32 cellular contexts compared by ENCODE assay signal in the genomic region with DNA sequence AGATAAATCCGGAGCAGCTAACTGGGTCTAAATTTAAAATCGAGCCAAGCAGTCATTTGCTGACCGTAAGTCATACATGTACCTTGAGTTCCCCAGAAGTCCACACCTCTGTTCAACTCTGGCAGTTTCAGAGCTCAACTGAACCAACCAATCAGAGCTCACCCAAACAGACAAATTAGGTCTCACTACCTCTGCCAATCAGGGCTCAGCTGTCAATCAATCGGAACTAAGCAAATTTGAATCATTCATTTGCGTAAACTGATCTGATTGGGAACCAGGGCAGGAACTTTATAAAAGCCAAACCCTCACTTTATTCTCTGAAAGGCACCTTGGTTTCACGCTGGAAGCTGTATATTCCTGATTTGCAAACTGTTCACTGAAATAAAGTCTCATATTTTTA. TPM values are rescaled to one million over a fixed set of nuclear protein-coding genes. Genes with fewer than 3 reads are reported as not detected.
"Had no signal": no experiment of that assay in that cellular context is flagged by ENCODE, and none has a peak within 500 bp of the region (broad histone marks: within the 10 kb centered on the region; RNA-seq: fewer than 3 reads in every experiment).

No MANE protein-coding gene starts in this region.

- ATAC-seq: mucosa of descending colon; naive thymus-derived CD4-positive, alpha-beta T cell; natural killer cell treated with Interleukin-12 subunit alpha and Interleukin-12 subunit beta and Interleukin-15 and Interleukin-18, amount 100 ng/mL, for 72 hours; sciatic nerve; stimulated activated naive B cell treated with anti-CD40 and anti-IgM and Interleukin-4, amounts not matched to agents 10 μg/mL and 1 μg/mL and 100 μg/mL, for 72 hours; stimulated activated naive CD8-positive, alpha-beta T cell treated with anti-CD3 and anti-CD28 coated beads, Interleukin-15, Interleukin-2, amounts not matched to agents 100 U/mL and 50 U/mL, for 24 hours; upper lobe of right lung had no signal

- H3K4me3 ChIP-seq: hepatocyte, left ventricle myocardium inferior, lung, mucosa of descending colon, ovary, right atrium auricular region, skin epidermis, stomach, suprapubic skin, thoracic aorta, tibial artery, upper lobe of right lung had no signal

- H3K9me3 ChIP-seq: left ventricle myocardium inferior, mucosa of descending colon, ovary, right atrium auricular region, stomach, suprapubic skin, thoracic aorta, tibial artery, upper lobe of right lung had no signal

- H3K36me3 ChIP-seq: left ventricle myocardium inferior, ovary, right atrium auricular region, stomach, suprapubic skin, thoracic aorta, tibial artery, upper lobe of right lung had no signal

- H3K27me3 ChIP-seq: hepatocyte, ovary, right atrium auricular region, stomach, suprapubic skin, tibial artery, upper lobe of right lung had no signal

- H2AFZ ChIP-seq: hepatocyte had no signal

- DNase-seq: islet precursor cell; left ventricle myocardium inferior; midbrain; mucosa of descending colon; naive thymus-derived CD4-positive, alpha-beta T cell; ovary; stimulated activated CD4-positive, alpha-beta T cell treated with anti-CD3 and anti-CD28 coated beads, Interleukin-12 subunit alpha, Interleukin-12 subunit beta, amount 100 ng/mL, for 4 hours; stimulated activated CD4-positive, alpha-beta T cell treated with anti-CD3 and anti-CD28 coated beads, Interleukin-15, amount 100 ng/mL, for 24 hours; stimulated activated CD4-positive, alpha-beta T cell treated with anti-CD3 and anti-CD28 coated beads, Interleukin-2, amount 100 ng/mL, for 24 hours; stimulated activated CD4-positive, alpha-beta T cell treated with anti-CD3 and anti-CD28 coated beads, Interleukin-4, amount 100 ng/mL, for 1 hour; stimulated activated naive B cell treated with anti-CD40 and anti-IgM and Interleukin-4, amounts not matched to agents 10 μg/mL and 1 μg/mL and 100 μg/mL, for 72 hours; stimulated activated naive CD8-positive, alpha-beta T cell treated with anti-CD3 and anti-CD28 coated beads, Interleukin-15, Interleukin-2, amounts not matched to agents 100 U/mL and 50 U/mL, for 24 hours; stomach; tibial artery; trophoblast cell; upper lobe of right lung had no signal

- H3K27ac ChIP-seq: hepatocyte, left ventricle myocardium inferior, ovary, right atrium auricular region, skin epidermis, stomach, suprapubic skin, thoracic aorta, tibial artery, upper lobe of right lung had no signal

- H3K79me2 ChIP-seq: hepatocyte had no signal

- H3K4me2 ChIP-seq: hepatocyte had no signal

RNA-seq across cellular contexts. Expression of a gene that starts 45.2 kb away (rescaled TPM):
- total RNA-seq: hepatocyte; kidney epithelial cell; lower leg skin; mesenteric fat pad; mucosa of descending colon; naive thymus-derived CD4-positive, alpha-beta T cell; natural killer cell treated with Interleukin-12 subunit alpha and Interleukin-12 subunit beta and Interleukin-15 and Interleukin-18, amount 100 ng/mL, for 72 hours; omental fat pad; ovary; progenitor cell of endocrine pancreas; pulmonary artery endothelial cell; renal cortical epithelial cell; sciatic nerve; stomach; suprapubic skin; thoracic aorta; upper lobe of right lung had no signal
- polyA plus RNA-seq: hepatocyte; lung; naive thymus-derived CD4-positive, alpha-beta T cell; neural cell; ovary; stomach had no signal
